In the genomic region with DNA sequence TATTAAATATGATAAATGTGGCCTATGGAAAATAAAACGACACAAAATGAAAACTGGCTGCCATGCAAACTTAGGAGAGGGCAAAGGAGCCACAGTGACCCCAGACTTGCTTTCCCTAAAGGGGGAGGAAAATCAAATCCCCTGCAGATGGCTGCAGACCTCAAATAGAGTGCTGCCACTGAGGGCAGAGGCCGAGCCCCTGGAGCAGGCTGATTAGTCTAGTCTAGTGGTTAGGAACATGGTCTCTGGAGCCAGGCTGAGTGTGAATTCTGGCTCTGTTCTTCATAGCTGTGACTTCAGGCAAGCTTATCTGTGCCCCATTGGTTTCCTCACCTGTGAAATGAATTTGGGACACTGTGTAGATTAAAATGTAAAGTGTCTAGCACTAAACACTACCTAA, we compare ENCODE assay signal across 14 cellular contexts.
DNase-seq lines count a peak whose midpoint lies in the region; ATAC-seq and TF ChIP-seq lines count a peak whose summit lies in the region.
"Had no signal": no experiment of that assay in that cellular context is flagged by ENCODE, and none has a peak within 500 bp of the region (broad histone marks: within the 10 kb centered on the region; RNA-seq: fewer than 3 reads in every experiment).

No MANE protein-coding gene starts in this region.

- no peak for TF ChIP-seq CTCF in activated CD8-positive, alpha-beta T cell treated with anti-CD3 and anti-CD28 coated beads for 36 hours (IDR thresholded peaks at IDR 0.05)
- TF ChIP-seq CTCF in lower lobe of right lung (IDR thresholded peaks at IDR 0.05) (no peak), WTC11 (IDR thresholded peaks at IDR 0.05) (no peak)

- H3K36me3 Mint-ChIP-seq in activated CD4-positive, alpha-beta T cell treated with anti-CD3 and anti-CD28 coated beads for 36 hours (ENCODE audit: low read depth), result peaks cover 25% of the 10 kb centered on the region
- H3K36me3 Mint-ChIP-seq in activated CD8-positive, alpha-beta T cell treated with anti-CD3 and anti-CD28 coated beads for 36 hours (ENCODE audit: low read depth), result peaks cover 19% of the 10 kb centered on the region
- no peaks in the 10 kb centered on the region for H3K36me3 Mint-ChIP-seq in WTC11

- intact Hi-C loops in activated CD4-positive, alpha-beta T cell treated with anti-CD3 and anti-CD28 coated beads for 36 hours (cut with DNase I, micrococcal nuclease), result loop anchor here (5.0 kb wide), 2 partner anchors 36 to 271 kb away; a partner anchor contains a TSS
- intact Hi-C loops in activated CD8-positive, alpha-beta T cell treated with anti-CD3 and anti-CD28 coated beads for 36 hours (cut with micrococcal nuclease), result loop anchor here (5.0 kb wide), 1 partner anchor 36 kb away; no protein-coding TSS in a partner anchor
- intact Hi-C loops in lower lobe of right lung (cut with DNase I), result no loop called here
- intact Hi-C loops in aorta (cut with DNase I), result no loop called here

- no peaks in the 10 kb centered on the region for H3K9me3 ChIP-seq in lower lobe of right lung
- H3K9me3 ChIP-seq in aorta (ENCODE audit: control insufficient read depth, low read length), result no peaks in the 10 kb centered on the region

- peak overlapping the region; percentile 67 for H3K4me3 Mint-ChIP-seq in activated CD4-positive, alpha-beta T cell treated with anti-CD3 and anti-CD28 coated beads for 36 hours
- peak overlapping the region; percentile 68 for H3K4me3 Mint-ChIP-seq in activated CD8-positive, alpha-beta T cell treated with anti-CD3 and anti-CD28 coated beads for 36 hours
- no peak overlapping the region for H3K4me3 Mint-ChIP-seq in WTC11

- H3K27ac ChIP-seq in lower lobe of right lung, result peak overlapping the region; percentile 92
- peak overlapping the region in 1 of 2 donors; percentile 60 for H3K27ac ChIP-seq in aorta (ENCODE audit: low read depth in 1 of 2, low read length in 2 of 2)
- H3K27ac ChIP-seq: SK-N-MC had no signal

- no peaks in the 10 kb centered on the region for H3K9me3 Mint-ChIP-seq in activated CD4-positive, alpha-beta T cell treated with anti-CD3 and anti-CD28 coated beads for 36 hours (ENCODE audit: low read depth)
- H3K9me3 Mint-ChIP-seq in activated CD8-positive, alpha-beta T cell treated with anti-CD3 and anti-CD28 coated beads for 36 hours, result no peaks in the 10 kb centered on the region
- H3K9me3 Mint-ChIP-seq in WTC11, result no peaks in the 10 kb centered on the region

- H3K36me3 ChIP-seq in lower lobe of right lung (no peaks in the 10 kb centered on the region), aorta (ENCODE audit: control insufficient read depth in 1 of 2, insufficient read depth in 2 of 2, low read length in 1 of 2) (no peaks in the 10 kb centered on the region)

- 84 to 89% methylated on average over 2 of the region's 2 CpGs for WGBS in aorta, 2 donors

- DNase-seq in activated CD4-positive, alpha-beta T cell treated with anti-CD3 and anti-CD28 coated beads for 36 hours, result no peak
- DNase-seq in activated CD4-positive, alpha-beta T cell treated with anti-CD3 and anti-CD28 coated beads, Interleukin-2, amount 50 U/mL, for 1 hour, result no peak
- no peak for DNase-seq in activated CD8-positive, alpha-beta T cell treated with anti-CD3 and anti-CD28 coated beads for 36 hours
- DNase-seq in lower lobe of right lung, result no peak
- peak; percentile 45 for DNase-seq in superior temporal gyrus (ENCODE audit: extremely low spot score)
- DNase-seq in aorta, result no peak
- no peak for DNase-seq in WTC11 (ENCODE audit: low spot score)
- DNase-seq in COR-L47 (lab: John Stamatoyannopoulos, UW), result no peak
- DNase-seq: activated CD8-positive, alpha-beta memory T cell treated with anti-CD3 and anti-CD28 coated beads for 24 hours; DND-41; kidney glomerular epithelial cell; NCI-H1048; NCI-H526 had no signal

- POLR2A ChIA-PET in activated CD4-positive, alpha-beta T cell treated with anti-CD3 and anti-CD28 coated beads for 36 hours (lab: Charles Lee), result interaction anchor here (1.5 to 2.0 kb wide), 3 partner anchors 9 to 24 kb away, joined by 5 to 10 read pairs (median 7); no protein-coding TSS in a partner anchor
- POLR2A ChIA-PET in activated CD8-positive, alpha-beta T cell treated with anti-CD3 and anti-CD28 coated beads for 36 hours (lab: Charles Lee), result interaction anchor here (0.9 to 9.3 kb wide), 11 partner anchors 9 to 59 kb away, joined by 3 to 56 read pairs (median 5); no protein-coding TSS in a partner anchor
- POLR2A ChIA-PET in WTC11 (lab: Charles Lee), result no interaction called here

- no peaks in the 10 kb centered on the region for H3K27me3 Mint-ChIP-seq in activated CD4-positive, alpha-beta T cell treated with anti-CD3 and anti-CD28 coated beads for 36 hours
- no peaks in the 10 kb centered on the region for H3K27me3 Mint-ChIP-seq in activated CD8-positive, alpha-beta T cell treated with anti-CD3 and anti-CD28 coated beads for 36 hours
- peaks cover 50% of the 10 kb centered on the region for H3K27me3 Mint-ChIP-seq in WTC11 (ENCODE audit: low read depth)

- H3K27me3 ChIP-seq in lower lobe of right lung (ENCODE audit: low read depth), result no peaks in the 10 kb centered on the region
- H3K27me3 ChIP-seq in aorta (ENCODE audit: control insufficient read depth in 1 of 2, insufficient read depth in 2 of 2, low read length in 1 of 2), result no peaks in the 10 kb centered on the region

- H3K27ac Mint-ChIP-seq in activated CD4-positive, alpha-beta T cell treated with anti-CD3 and anti-CD28 coated beads for 36 hours, result peak overlapping the region; percentile 95
- H3K27ac Mint-ChIP-seq in activated CD8-positive, alpha-beta T cell treated with anti-CD3 and anti-CD28 coated beads for 36 hours, result peak overlapping the region; percentile 94
- no peak overlapping the region for H3K27ac Mint-ChIP-seq in WTC11

- ATAC-seq in activated CD4-positive, alpha-beta T cell treated with anti-CD3 and anti-CD28 coated beads for 36 hours, result no peak
- ATAC-seq in activated CD8-positive, alpha-beta T cell treated with anti-CD3 and anti-CD28 coated beads for 36 hours, result no peak
- ATAC-seq in lower lobe of right lung, result no peak
- no peak for ATAC-seq in aorta (ENCODE audit: low FRiP score)
- no peak for ATAC-seq in WTC11

- CTCF ChIA-PET in activated CD4-positive, alpha-beta T cell treated with anti-CD3 and anti-CD28 coated beads for 36 hours (lab: Charles Lee), result interaction anchor here (0.8 to 2.7 kb wide), 11 partner anchors 10 to 50 kb away, joined by 3 to 17 read pairs (median 7); no protein-coding TSS in a partner anchor
- CTCF ChIA-PET in activated CD8-positive, alpha-beta T cell treated with anti-CD3 and anti-CD28 coated beads for 36 hours (lab: Charles Lee), result interaction anchor here (1.1 to 5.5 kb wide), 9 partner anchors 10 to 52 kb away, joined by 3 to 42 read pairs (median 7); no protein-coding TSS in a partner anchor
- CTCF ChIA-PET in WTC11 (lab: Charles Lee), result interaction anchor here (1.4 kb wide), 1 partner anchor 24 kb away, joined by 3 read pairs; no protein-coding TSS in a partner anchor

- H3K4me3 ChIP-seq in lower lobe of right lung, result no peak overlapping the region
- no peak overlapping the region for H3K4me3 ChIP-seq in aorta (ENCODE audit: low read length in 2 of 2)
- H3K4me3 ChIP-seq: SK-N-MC had no signal

- H3K4me1 ChIP-seq in lower lobe of right lung (peaks cover 90% of the 10 kb centered on the region), aorta (ENCODE audit: control insufficient read depth in 1 of 2, insufficient read depth in 2 of 2, low read length in 2 of 2) (peaks cover 6 to 10% of the 10 kb centered on the region in 2 donors)

- peaks cover 93% of the 10 kb centered on the region for H3K4me1 Mint-ChIP-seq in activated CD4-positive, alpha-beta T cell treated with anti-CD3 and anti-CD28 coated beads for 36 hours
- H3K4me1 Mint-ChIP-seq in activated CD8-positive, alpha-beta T cell treated with anti-CD3 and anti-CD28 coated beads for 36 hours (ENCODE audit: low read depth), result peaks cover 91% of the 10 kb centered on the region
- H3K4me1 Mint-ChIP-seq in WTC11, result peaks cover 55% of the 10 kb centered on the region

TF ChIP-seq in WTC11, 78 proteins besides CTCF, POLR2A, EP300 and RAD21:
- no peak for TF ChIP-seq GTF2I (CRISPR knock-in tag; conservative IDR thresholded peaks at IDR 0.05)
- TF ChIP-seq, protein P1, sequence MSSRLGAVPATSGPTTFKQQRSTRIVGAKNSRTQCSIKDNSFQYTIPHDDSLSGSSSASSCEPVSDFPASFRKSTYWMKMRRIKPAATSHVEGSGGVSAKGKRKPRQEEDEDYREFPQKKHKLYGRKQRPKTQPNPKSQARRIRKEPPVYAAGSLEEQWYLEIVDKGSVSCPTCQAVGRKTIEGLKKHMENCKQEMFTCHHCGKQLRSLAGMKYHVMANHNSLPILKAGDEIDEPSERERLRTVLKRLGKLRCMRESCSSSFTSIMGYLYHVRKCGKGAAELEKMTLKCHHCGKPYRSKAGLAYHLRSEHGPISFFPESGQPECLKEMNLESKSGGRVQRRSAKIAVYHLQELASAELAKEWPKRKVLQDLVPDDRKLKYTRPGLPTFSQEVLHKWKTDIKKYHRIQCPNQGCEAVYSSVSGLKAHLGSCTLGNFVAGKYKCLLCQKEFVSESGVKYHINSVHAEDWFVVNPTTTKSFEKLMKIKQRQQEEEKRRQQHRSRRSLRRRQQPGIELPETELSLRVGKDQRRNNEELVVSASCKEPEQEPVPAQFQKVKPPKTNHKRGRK (CRISPR knock-in tag; IDR thresholded peaks at IDR 0.05; ENCODE audit: borderline replicate concordance), result no peak
- TF ChIP-seq ZNF138 (CRISPR knock-in tag; conservative IDR thresholded peaks at IDR 0.05), result no peak
- TF ChIP-seq TEAD4 (CRISPR knock-in tag; IDR thresholded peaks at IDR 0.05), result no peak
- TF ChIP-seq OVOL2 (CRISPR knock-in tag; IDR thresholded peaks at IDR 0.05; ENCODE audit: borderline replicate concordance), result no peak
- TF ChIP-seq, protein P2, sequence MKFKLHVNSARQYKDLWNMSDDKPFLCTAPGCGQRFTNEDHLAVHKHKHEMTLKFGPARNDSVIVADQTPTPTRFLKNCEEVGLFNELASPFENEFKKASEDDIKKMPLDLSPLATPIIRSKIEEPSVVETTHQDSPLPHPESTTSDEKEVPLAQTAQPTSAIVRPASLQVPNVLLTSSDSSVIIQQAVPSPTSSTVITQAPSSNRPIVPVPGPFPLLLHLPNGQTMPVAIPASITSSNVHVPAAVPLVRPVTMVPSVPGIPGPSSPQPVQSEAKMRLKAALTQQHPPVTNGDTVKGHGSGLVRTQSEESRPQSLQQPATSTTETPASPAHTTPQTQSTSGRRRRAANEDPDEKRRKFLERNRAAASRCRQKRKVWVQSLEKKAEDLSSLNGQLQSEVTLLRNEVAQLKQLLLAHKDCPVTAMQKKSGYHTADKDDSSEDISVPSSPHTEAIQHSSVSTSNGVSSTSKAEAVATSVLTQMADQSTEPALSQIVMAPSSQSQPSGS (CRISPR knock-in tag; IDR thresholded peaks at IDR 0.05; ENCODE audit: borderline replicate concordance, low read depth), result no peak

Comparison
In these comparisons a context has a peak if more than half of its experiments do, and no peak if none do; other contexts are left out.
1. intact Hi-C loops: an anchor here in activated CD4-positive, alpha-beta T cell treated with anti-CD3 and anti-CD28 coated beads for 36 hours (5.0 kb wide) and activated CD8-positive, alpha-beta T cell treated with anti-CD3 and anti-CD28 coated beads for 36 hours (5.0 kb wide); none called in lower lobe of right lung and aorta.